20 cellular contexts compared by ENCODE assay signal in the genomic region with DNA sequence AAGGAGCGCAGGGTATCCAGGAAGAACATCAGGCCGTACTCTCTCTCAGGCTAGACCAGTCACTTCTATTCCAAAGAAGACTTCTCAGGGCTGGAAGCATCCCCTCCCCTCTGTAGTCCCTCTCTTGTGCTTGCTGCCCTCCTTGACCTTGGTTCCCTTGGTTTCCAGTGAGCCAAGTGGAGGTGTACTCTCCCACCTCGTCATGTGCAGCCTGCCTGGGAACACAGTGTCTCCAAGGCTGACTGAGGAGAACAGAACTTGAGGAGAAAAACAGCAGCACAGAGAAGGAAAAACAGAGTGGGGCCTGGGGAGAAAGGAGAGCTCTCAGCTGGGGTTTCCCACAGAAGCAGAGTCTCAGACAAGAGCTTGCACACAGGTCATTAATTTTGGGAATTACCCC. TPM values are rescaled to one million over a fixed set of nuclear protein-coding genes. Genes with fewer than 3 reads are reported as not detected.
A peak's percentile ranks its signal among the peaks of the same experiment; 100 is the strongest.
DNase-seq lines count a peak whose midpoint lies in the region; ATAC-seq and TF ChIP-seq lines count a peak whose summit lies in the region.
"Had no signal": no experiment of that assay in that cellular context is flagged by ENCODE, and none has a peak within 500 bp of the region (broad histone marks: within the 10 kb centered on the region; RNA-seq: fewer than 3 reads in every experiment).

No MANE protein-coding gene starts in this region.

- peak overlapping the region; percentile 97 for H3K27ac Mint-ChIP-seq in activated T-cell treated with anti-CD3 and anti-CD28 coated beads, Interleukin-2, amount 50 U/mL, for 24 hours
- H3K27ac Mint-ChIP-seq in stimulated activated effector memory CD8-positive, alpha-beta T cell treated with anti-CD3 and anti-CD28 coated beads, Interleukin-12 subunit alpha, Interleukin-12 subunit beta, amount 100 ng/mL, for 72 hours = peak overlapping the region; percentile 51
- no peak overlapping the region for H3K27ac Mint-ChIP-seq in endothelial cell (ENCODE audit: unreplicated experiment)

- H3K27me3 Mint-ChIP-seq in activated T-cell treated with anti-CD3 and anti-CD28 coated beads, Interleukin-2, amount 50 U/mL, for 24 hours = no peaks in the 10 kb centered on the region
- no peaks in the 10 kb centered on the region for H3K27me3 Mint-ChIP-seq in endothelial cell (ENCODE audit: unreplicated experiment)

- H3K9me3 ChIP-seq in SJSA1 (replicated peaks) = no peaks in the 10 kb centered on the region
- H3K9me3 ChIP-seq: adrenal gland, HAP-1, stomach had no signal

- no peak overlapping the region for H3K4me3 ChIP-seq in SJSA1
- H3K4me3 ChIP-seq: adrenal gland, HAP-1, hepatocyte, stomach had no signal

- TF ChIP-seq CTCF in endothelial cell (IDR thresholded peaks at IDR 0.05; ENCODE audit: unreplicated experiment) = no peak

- no peak overlapping the region for H3K4me3 Mint-ChIP-seq in activated T-cell treated with anti-CD3 and anti-CD28 coated beads, Interleukin-2, amount 50 U/mL, for 24 hours
- peak overlapping the region; percentile 41 for H3K4me3 Mint-ChIP-seq in stimulated activated effector memory CD8-positive, alpha-beta T cell treated with anti-CD3 and anti-CD28 coated beads, Interleukin-12 subunit alpha, Interleukin-12 subunit beta, amount 100 ng/mL, for 72 hours
- no peak overlapping the region for H3K4me3 Mint-ChIP-seq in endothelial cell (ENCODE audit: unreplicated experiment)

- peak; percentile 36 for DNase-seq in activated T-cell treated with anti-CD3 and anti-CD28 coated beads, Interleukin-2, amount 50 U/mL, for 24 hours
- DNase-seq in activated T-cell treated with anti-CD3 and anti-CD28 coated beads, Interleukin-2, amount 50 U/mL, for 1 hour = no peak
- DNase-seq in SJSA1 (ENCODE audit: low read depth in 1 of 2, low spot score in 2 of 2) (no peak), caudate nucleus (lab: John Stamatoyannopoulos, UW) (peak in 18 of 61 donors; percentile 4 to 56 (median 16)), occipital lobe (lab: John Stamatoyannopoulos, UW) (no peak), endothelial cell (ENCODE audit: low spot score) (no peak)
- DNase-seq in stimulated activated effector memory CD8-positive, alpha-beta T cell treated with anti-CD3 and anti-CD28 coated beads, Interleukin-12 subunit alpha, Interleukin-12 subunit beta, amount 100 ng/mL, for 72 hours (ENCODE audit: low spot score in 2 of 2) = no peak
- DNase-seq in stimulated activated CD4-positive, alpha-beta T cell treated with anti-CD3 and anti-CD28 coated beads, Interleukin-4, amount 100 ng/mL, for 1 hour = no peak
- DNase-seq: adrenal gland; effector CD8-positive, alpha-beta T cell; EL; islet precursor cell; NCI-H1048; NCI-H2171; NCI-H82; stimulated activated CD4-positive, alpha-beta T cell treated with anti-CD3 and anti-CD28 coated beads, Interleukin-12 subunit alpha, Interleukin-12 subunit beta, amount 100 ng/mL, for 4 hours; stomach had no signal

- no peaks in the 10 kb centered on the region for H3K27me3 ChIP-seq in SJSA1 (replicated peaks)
- H3K27me3 ChIP-seq: adrenal gland, hepatocyte, stomach had no signal

- H3K27ac ChIP-seq in SJSA1 (peak overlapping the region; percentile 76), caudate nucleus (ENCODE audit: low read depth, low read length) (peak overlapping the region; percentile 27)
- H3K27ac ChIP-seq: adrenal gland, hepatocyte, HL-60, stomach had no signal

- H3K36me3 Mint-ChIP-seq in activated T-cell treated with anti-CD3 and anti-CD28 coated beads, Interleukin-2, amount 50 U/mL, for 24 hours (ENCODE audit: low read depth) = no peaks in the 10 kb centered on the region
- H3K36me3 Mint-ChIP-seq in stimulated activated effector memory CD8-positive, alpha-beta T cell treated with anti-CD3 and anti-CD28 coated beads, Interleukin-12 subunit alpha, Interleukin-12 subunit beta, amount 100 ng/mL, for 72 hours = no peaks in the 10 kb centered on the region
- H3K36me3 Mint-ChIP-seq in endothelial cell (ENCODE audit: low read depth, unreplicated experiment) = peaks cover 3% of the 10 kb centered on the region

- H3K4me1 ChIP-seq in SJSA1 (replicated peaks) = peaks cover 87% of the 10 kb centered on the region
- H3K4me1 ChIP-seq: HAP-1, stomach had no signal

- H3K36me3 ChIP-seq in SJSA1 = no peaks in the 10 kb centered on the region
- H3K36me3 ChIP-seq: adrenal gland, HAP-1, stomach had no signal

- no peak for ATAC-seq in stimulated activated effector memory CD8-positive, alpha-beta T cell treated with anti-CD3 and anti-CD28 coated beads, Interleukin-12 subunit alpha, Interleukin-12 subunit beta, amount 100 ng/mL, for 72 hours

- H3K9me3 Mint-ChIP-seq in activated T-cell treated with anti-CD3 and anti-CD28 coated beads, Interleukin-2, amount 50 U/mL, for 24 hours = no peaks in the 10 kb centered on the region
- H3K9me3 Mint-ChIP-seq in stimulated activated effector memory CD8-positive, alpha-beta T cell treated with anti-CD3 and anti-CD28 coated beads, Interleukin-12 subunit alpha, Interleukin-12 subunit beta, amount 100 ng/mL, for 72 hours = no peaks in the 10 kb centered on the region
- no peaks in the 10 kb centered on the region for H3K9me3 Mint-ChIP-seq in endothelial cell (ENCODE audit: unreplicated experiment)

- H3K4me1 Mint-ChIP-seq in activated T-cell treated with anti-CD3 and anti-CD28 coated beads, Interleukin-2, amount 50 U/mL, for 24 hours (ENCODE audit: low read depth) = peaks cover 72% of the 10 kb centered on the region
- H3K4me1 Mint-ChIP-seq in stimulated activated effector memory CD8-positive, alpha-beta T cell treated with anti-CD3 and anti-CD28 coated beads, Interleukin-12 subunit alpha, Interleukin-12 subunit beta, amount 100 ng/mL, for 72 hours = peaks cover 46% of the 10 kb centered on the region
- no peaks in the 10 kb centered on the region for H3K4me1 Mint-ChIP-seq in endothelial cell (ENCODE audit: unreplicated experiment)

RNA-seq across cellular contexts. Expression of gene HAUS1, which starts 52.7 kb away (rescaled TPM):
- 86.3 and 97.4 TPM in 2 replicates for total RNA-seq in SJSA1 (2014; rRNA removed; shearing (Covaris generic))
- 34.8 TPM for total RNA-seq in occipital lobe
- 44.9 TPM for total RNA-seq in endothelial cell (ENCODE audit: unreplicated experiment)

RNA-seq across cellular contexts. Expression of gene ATP5F1A, which starts 58.7 kb away (rescaled TPM):
- 680 and 776 TPM in 2 replicates for total RNA-seq in SJSA1 (2014; rRNA removed; shearing (Covaris generic))
- total RNA-seq in occipital lobe (642 TPM), endothelial cell (ENCODE audit: unreplicated experiment) (457 TPM)
